ENCODE assay signal across 21 cellular contexts in the genomic region with DNA sequence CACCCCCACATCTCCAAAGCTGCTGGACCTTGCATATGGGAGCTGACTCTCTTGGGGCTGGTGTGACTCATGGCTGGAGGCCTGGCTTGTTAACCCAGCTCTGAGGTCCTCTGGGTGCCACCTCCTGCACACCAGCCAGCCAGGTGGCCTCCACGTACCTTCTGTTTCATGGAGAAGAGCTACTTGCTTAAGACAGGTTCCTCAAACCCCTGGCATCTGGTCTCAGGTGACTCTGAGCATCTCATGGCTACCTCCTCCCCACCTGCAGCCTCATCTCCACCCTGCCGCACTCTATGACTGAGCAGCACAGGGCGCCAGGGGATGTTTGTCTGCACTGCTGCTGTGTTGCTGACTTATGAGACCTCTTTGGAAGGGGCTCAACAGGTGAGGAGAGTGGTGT. TPM values are rescaled to one million over a fixed set of nuclear protein-coding genes. Genes with fewer than 3 reads are reported as not detected.
DNase-seq lines count a peak whose midpoint lies in the region; ATAC-seq and TF ChIP-seq lines count a peak whose summit lies in the region.
"Had no signal": no experiment of that assay in that cellular context is flagged by ENCODE, and none has a peak within 500 bp of the region (broad histone marks: within the 10 kb centered on the region; RNA-seq: fewer than 3 reads in every experiment).

No MANE protein-coding gene starts in this region.

- TF ChIP-seq CTCF in ascending aorta (IDR thresholded peaks at IDR 0.05) = no peak

- peaks cover 53 to 97% (median 87%) of the 10 kb centered on the region in 10 experiments for H3K4me1 ChIP-seq in BLaER1 treated with 17β-estradiol and CSF1 and Interleukin-3, amounts not matched to agents 10 nM and 100 nM
- H3K4me1 ChIP-seq in ascending aorta = peaks cover 19 to 60% of the 10 kb centered on the region in 2 donors
- peaks cover 15 to 47% of the 10 kb centered on the region in 2 donors for H3K4me1 ChIP-seq in naive thymus-derived CD4-positive, alpha-beta T cell (ENCODE audit: control insufficient read depth in 2 of 2, insufficient read depth in 2 of 2, low read length in 2 of 2)

- no peak overlapping the region for H3K27ac ChIP-seq in BLaER1 treated with 17β-estradiol and CSF1 and Interleukin-3, amounts not matched to agents 10 nM and 100 nM
- H3K27ac ChIP-seq in ascending aorta = peak overlapping the region; percentile 49 to 60
- no peak overlapping the region for H3K27ac ChIP-seq in naive thymus-derived CD4-positive, alpha-beta T cell (ENCODE audit: low read depth, low read length)
- H3K27ac ChIP-seq: left lung, SK-N-MC had no signal

- peak overlapping the region in 10 of 11 experiments; percentile 41 to 70 (median 54); a peak in 19 of 22 replicates for H3K4me2 ChIP-seq in BLaER1 treated with 17β-estradiol and CSF1 and Interleukin-3, amounts not matched to agents 10 nM and 100 nM

- peak overlapping the region in 1 of 11 experiments; percentile 12; a peak in 1 of 22 replicates for H3K9ac ChIP-seq in BLaER1 treated with 17β-estradiol and CSF1 and Interleukin-3, amounts not matched to agents 10 nM and 100 nM

- no peaks in the 10 kb centered on the region for H3K27me3 ChIP-seq in BLaER1 treated with 17β-estradiol and CSF1 and Interleukin-3, amounts not matched to agents 10 nM and 100 nM
- no peaks in the 10 kb centered on the region for H3K27me3 ChIP-seq in ascending aorta
- H3K27me3 ChIP-seq in naive thymus-derived CD4-positive, alpha-beta T cell (ENCODE audit: control insufficient read depth in 2 of 2, insufficient read depth in 2 of 2, low read length in 2 of 2) = no peaks in the 10 kb centered on the region
- H3K27me3 ChIP-seq: body of pancreas, left lung, sigmoid colon had no signal

- CTCF ChIA-PET in naive thymus-derived CD4-positive, alpha-beta T cell (lab: Charles Lee) = no interaction called here

- H3K27ac Mint-ChIP-seq in naive thymus-derived CD4-positive, alpha-beta T cell = peak overlapping the region in 7 of 9 donors; percentile 71 to 85 (median 77)

- H3K4me1 Mint-ChIP-seq in naive thymus-derived CD4-positive, alpha-beta T cell = peaks cover 43 to 91% (median 79%) of the 10 kb centered on the region in 7 donors

- H3K4me3 Mint-ChIP-seq in naive thymus-derived CD4-positive, alpha-beta T cell = peak overlapping the region in 2 of 10 donors; percentile 36 to 40
- H3K4me3 Mint-ChIP-seq: stimulated activated naive CD8-positive, alpha-beta T cell treated with anti-CD3 and anti-CD28 coated beads, Interleukin-15, Interleukin-2, amounts not matched to agents 100 ng/mL and 50 ng/mL, for 24 hours had no signal

- H3K27me3 Mint-ChIP-seq in naive thymus-derived CD4-positive, alpha-beta T cell = no peaks in the 10 kb centered on the region
- H3K27me3 Mint-ChIP-seq: stimulated activated naive CD8-positive, alpha-beta T cell treated with anti-CD3 and anti-CD28 coated beads, Interleukin-15, Interleukin-2, amounts not matched to agents 100 ng/mL and 50 ng/mL, for 24 hours had no signal

- peaks cover 0 to 7% (median 0%) of the 10 kb centered on the region in 11 donors for H3K9me3 Mint-ChIP-seq in naive thymus-derived CD4-positive, alpha-beta T cell
- H3K9me3 Mint-ChIP-seq: stimulated activated naive CD8-positive, alpha-beta T cell treated with anti-CD3 and anti-CD28 coated beads, Interleukin-15, Interleukin-2, amounts not matched to agents 100 ng/mL and 50 ng/mL, for 24 hours had no signal

- DNase-seq in ELR (ENCODE audit: low read depth) (peak; percentile 25), ascending aorta (ENCODE audit: low spot score in 2 of 2) (no peak), H4 (ENCODE audit: low spot score) (no peak), inferior parietal cortex (ENCODE audit: extremely low spot score) (no peak), DMS 273 (lab: John Stamatoyannopoulos, UW; ENCODE audit: unreplicated experiment) (no peak)
- no peak for DNase-seq in naive thymus-derived CD4-positive, alpha-beta T cell
- DNase-seq: activated CD4-positive, alpha-beta T cell treated with anti-CD3 and anti-CD28 coated beads for 1 hour; activated naive CD4-positive, alpha-beta T cell; body of pancreas; GDM1; left lung; NCI-H1436; NCI-H2171 treated with DMSO at 0.1 percent for 48 hours; NCI-H82; sigmoid colon; T1000 had no signal

- no peak overlapping the region for H3K4me3 ChIP-seq in BLaER1 treated with 17β-estradiol and CSF1 and Interleukin-3, amounts not matched to agents 10 nM and 100 nM
- no peak overlapping the region for H3K4me3 ChIP-seq in ascending aorta
- H3K4me3 ChIP-seq in naive thymus-derived CD4-positive, alpha-beta T cell (ENCODE audit: low read length) = no peak overlapping the region
- H3K4me3 ChIP-seq: body of pancreas, left lung, sigmoid colon, SK-N-MC had no signal

- peaks cover 0 to 24% (median 13%) of the 10 kb centered on the region in 5 donors for H3K36me3 Mint-ChIP-seq in naive thymus-derived CD4-positive, alpha-beta T cell

- no peak for ATAC-seq in naive thymus-derived CD4-positive, alpha-beta T cell
- ATAC-seq in GM21723 (IDR thresholded peaks at IDR 0.05; ENCODE audit: unreplicated experiment) = no peak
- ATAC-seq: esophagus mucosa, left lung had no signal

- H4K20me1 ChIP-seq in BLaER1 treated with 17β-estradiol and CSF1 and Interleukin-3, amounts not matched to agents 10 nM and 100 nM = peaks cover 82 to 100% (median 97%) of the 10 kb centered on the region in 11 experiments

- POLR2A ChIA-PET in naive thymus-derived CD4-positive, alpha-beta T cell (lab: Charles Lee) = interaction anchor here (0.6 to 3.0 kb wide), 2 partner anchors 10 to 463 kb away, joined by 3 to 12 read pairs; no protein-coding TSS in a partner anchor

- peaks cover 0 to 9% (median 6%) of the 10 kb centered on the region in 11 experiments; a peak in 6 of 22 replicates for H3K9me3 ChIP-seq in BLaER1 treated with 17β-estradiol and CSF1 and Interleukin-3, amounts not matched to agents 10 nM and 100 nM (replicated peaks in 1 of 11)
- H3K9me3 ChIP-seq in ascending aorta = no peaks in the 10 kb centered on the region
- no peaks in the 10 kb centered on the region for H3K9me3 ChIP-seq in naive thymus-derived CD4-positive, alpha-beta T cell (ENCODE audit: control insufficient read depth in 2 of 3, low read length in 3 of 3)
- H3K9me3 ChIP-seq: body of pancreas, left lung, sigmoid colon had no signal

- intact Hi-C loops in ascending aorta (cut with DNase I) = no loop called here
- intact Hi-C loops in naive thymus-derived CD4-positive, alpha-beta T cell (cut with micrococcal nuclease) = no loop called here

- H3K36me3 ChIP-seq in BLaER1 treated with 17β-estradiol and CSF1 and Interleukin-3, amounts not matched to agents 10 nM and 100 nM = peaks cover 0 to 45% (median 8%) of the 10 kb centered on the region in 11 experiments; a peak in 14 of 22 replicates
- H3K36me3 ChIP-seq in ascending aorta = no peaks in the 10 kb centered on the region
- H3K36me3 ChIP-seq in naive thymus-derived CD4-positive, alpha-beta T cell (ENCODE audit: control insufficient read depth in 2 of 3, insufficient read depth in 3 of 3, low read length in 3 of 3) = peaks cover 0 to 4% (median 0%) of the 10 kb centered on the region in 3 experiments
- H3K36me3 ChIP-seq: left lung, sigmoid colon had no signal

RNA-seq across cellular contexts. Expression of gene BCR, which starts 55.7 kb away (rescaled TPM):
- 216 TPM for total RNA-seq in ascending aorta
- 100 to 1,000 TPM in 1 of 5 experiments, 10 to 100 TPM in 4; 56.2 to 103 (median 94.3) TPM for total RNA-seq in naive thymus-derived CD4-positive, alpha-beta T cell
- polyA plus RNA-seq in naive thymus-derived CD4-positive, alpha-beta T cell = 10 to 100 TPM in 1 of 2 donors, 1 to 10 TPM in 1; 6.1 to 19.1 TPM
- 8.4 and 10.1 TPM in 2 replicates for total RNA-seq in H4 (2014; rRNA removed; shearing (Covaris generic))

Comparison
In these comparisons a context has a peak if more than half of its experiments do, and no peak if none do; other contexts are left out.
1. H3K27ac ChIP-seq: peak in ascending aorta (2 of 2); none in BLaER1 treated with 17β-estradiol and CSF1 and Interleukin-3, amounts not matched to agents 10 nM and 100 nM (0 of 11) and naive thymus-derived CD4-positive, alpha-beta T cell (single experiment).